7 cellular contexts compared by ENCODE assay signal in the genomic region with DNA sequence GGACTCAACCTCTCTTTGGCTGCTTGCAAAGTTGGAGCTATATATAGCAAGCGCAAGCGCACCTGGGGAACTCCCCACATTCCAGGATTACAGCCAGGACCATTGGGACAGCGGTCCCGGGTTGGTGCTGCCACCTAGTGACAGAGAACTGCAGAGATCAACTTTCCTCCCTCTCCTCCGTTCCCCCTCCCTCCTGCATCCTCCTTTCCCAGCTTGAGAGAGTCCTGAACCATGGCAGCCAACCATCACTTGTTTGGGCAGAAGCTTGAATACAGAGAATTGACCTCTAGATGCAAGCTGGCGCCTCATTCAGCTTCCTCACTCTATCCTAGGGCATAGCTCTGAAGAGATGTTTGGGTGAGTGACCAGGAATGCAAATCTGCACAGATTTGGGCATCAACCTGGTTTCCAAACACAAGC. TPM values are rescaled to one million over a fixed set of nuclear protein-coding genes. Genes with fewer than 3 reads are reported as not detected.
DNase-seq lines count a peak whose midpoint lies in the region; ATAC-seq and TF ChIP-seq lines count a peak whose summit lies in the region.

No MANE protein-coding gene starts in this region.

- H3K9ac ChIP-seq in NT2/D1 (ENCODE audit: insufficient read length, low read depth): no peak overlapping the region

- no peak overlapping the region for H3K27ac ChIP-seq in neutrophil

- H3K4me3 ChIP-seq in NT2/D1 (ENCODE audit: insufficient read length, low read depth) (no peak overlapping the region), neutrophil (ENCODE audit: low read depth in 1 of 2, low read length in 1 of 2) (no peak overlapping the region)

- no peaks in the 10 kb centered on the region for H3K36me3 ChIP-seq in NT2/D1 (ENCODE audit: insufficient read depth, insufficient read length, low read length)
- no peaks in the 10 kb centered on the region for H3K36me3 ChIP-seq in neutrophil

- peak; percentile 5 for ATAC-seq in activated T-helper 17 cell treated with anti-CD3 and anti-CD28 coated beads, Interleukin-2, amount 50 U/mL, for 72 hours (replicated peaks)

- TF ChIP-seq CTCF in neutrophil (IDR thresholded peaks at IDR 0.05): peak; percentile 71

- peak overlapping the region; percentile 80 for H3K4me3 Mint-ChIP-seq in activated T-helper 17 cell treated with anti-CD3 and anti-CD28 coated beads, Interleukin-2, amount 50 U/mL, for 72 hours

- peak overlapping the region; percentile 100 for H3K27ac Mint-ChIP-seq in activated T-helper 17 cell treated with anti-CD3 and anti-CD28 coated beads, Interleukin-2, amount 50 U/mL, for 72 hours

- H3K27me3 ChIP-seq in NT2/D1 (ENCODE audit: insufficient read depth, insufficient read length) (no peaks in the 10 kb centered on the region), neutrophil (no peaks in the 10 kb centered on the region)

- H3K9me3 Mint-ChIP-seq in activated T-helper 17 cell treated with anti-CD3 and anti-CD28 coated beads, Interleukin-2, amount 50 U/mL, for 72 hours: no peaks in the 10 kb centered on the region

- H3K4me1 ChIP-seq in NT2/D1 (ENCODE audit: insufficient read depth, insufficient read length) (no peaks in the 10 kb centered on the region), neutrophil (ENCODE audit: control insufficient read depth in 1 of 2, insufficient read depth in 1 of 2, low read depth in 1 of 2, low read length in 1 of 2) (peaks cover 5 to 9% of the 10 kb centered on the region in 2 experiments)

- H3K9me3 ChIP-seq in NT2/D1 (ENCODE audit: insufficient read depth, low read length) (0 out of 2 replicates have a peak, but pooled peaks cover 11% of the 10 kb centered on the region), neutrophil (no peaks in the 10 kb centered on the region)

- H3K4me1 Mint-ChIP-seq in activated T-helper 17 cell treated with anti-CD3 and anti-CD28 coated beads, Interleukin-2, amount 50 U/mL, for 72 hours: peaks cover 60% of the 10 kb centered on the region

- no peaks in the 10 kb centered on the region for H3K27me3 Mint-ChIP-seq in activated T-helper 17 cell treated with anti-CD3 and anti-CD28 coated beads, Interleukin-2, amount 50 U/mL, for 72 hours

- peaks cover 10% of the 10 kb centered on the region for H3K36me3 Mint-ChIP-seq in activated T-helper 17 cell treated with anti-CD3 and anti-CD28 coated beads, Interleukin-2, amount 50 U/mL, for 72 hours (ENCODE audit: low read depth)

- DNase-seq in GM03348 (ENCODE audit: low spot score) (peak; percentile 93), HS-5 (ENCODE audit: low read depth) (peak; percentile 34), NT2/D1 (ENCODE audit: low read depth, low spot score) (peak; percentile 50), foreskin melanocyte (peak; percentile 36), GM19240 (ENCODE audit: insufficient read length, low spot score) (no peak)

RNA-seq across cellular contexts. Expression of a gene that starts 17.4 kb away (rescaled TPM):
- 10 to 100 TPM in 1 of 2 donors, 1 to 10 TPM in 1; 8.5 to 18.5 TPM for total RNA-seq in activated T-helper 17 cell treated with anti-CD3 and anti-CD28 coated beads, Interleukin-2, amount 50 U/mL, for 72 hours

RNA-seq across cellular contexts. Expression of a gene that starts 38.8 kb away (rescaled TPM):
- total RNA-seq in activated T-helper 17 cell treated with anti-CD3 and anti-CD28 coated beads, Interleukin-2, amount 50 U/mL, for 72 hours: 100 to 1,000 TPM; 123 to 211 TPM
